13 cellular contexts compared by ENCODE assay signal in genomic region chr13:92224052-92224821, GRCh38.
DNase-seq lines count a peak whose midpoint lies in the region; ATAC-seq and TF ChIP-seq lines count a peak whose summit lies in the region.
"Had no signal": no experiment of that assay in that cellular context is flagged by ENCODE, and none has a peak within 500 bp of the region (broad histone marks: within the 10 kb centered on the region; RNA-seq: fewer than 3 reads in every experiment).

No MANE protein-coding gene starts in this region.

- no peak for TF ChIP-seq EP300 in esophagus muscularis mucosa (IDR thresholded peaks at IDR 0.05)

- H3K4me3 Mint-ChIP-seq in T-cell = no peak overlapping the region
- H3K4me3 Mint-ChIP-seq: CD4-positive, alpha-beta memory T cell; GM23338 had no signal

- CTCF ChIA-PET in T-cell (lab: Charles Lee) = interaction anchor here in 1 of 2 donors (1.3 kb wide), 1 partner anchor 9 kb away, joined by 3 read pairs; no protein-coding TSS in a partner anchor

- no peaks in the 10 kb centered on the region for H3K79me2 ChIP-seq in OCI-LY3 (ENCODE audit: low read length)

- H3K27me3 Mint-ChIP-seq in T-cell = no peaks in the 10 kb centered on the region
- H3K27me3 Mint-ChIP-seq: CD4-positive, alpha-beta memory T cell had no signal

- POLR2A ChIA-PET in T-cell (lab: Charles Lee) = no interaction called here

- no peak overlapping the region for H3K4ac ChIP-seq in neuronal stem cell (ENCODE audit: low read length)

- H3K27ac ChIP-seq in OCI-LY3 (ENCODE audit: low read length) (no peak overlapping the region), colonic mucosa (peak overlapping the region; percentile 10), neuronal stem cell (replicated peaks; ENCODE audit: low read length) (no peak overlapping the region), esophagus muscularis mucosa (replicated peaks in 1 of 4) (peak overlapping the region in 1 of 4 donors; percentile 16)

- H3K23ac ChIP-seq in neuronal stem cell (ENCODE audit: low read depth, low read length, poor library complexity) = no peak overlapping the region

- intact Hi-C loops in colonic mucosa (cut with DNase I) (no loop called here), esophagus muscularis mucosa (cut with DNase I) (no loop called here)

- H4K8ac ChIP-seq in neuronal stem cell (ENCODE audit: low read depth, low read length) = no peak overlapping the region

- no peaks in the 10 kb centered on the region for H4K20me1 ChIP-seq in OCI-LY3 (ENCODE audit: insufficient read depth, low read length)

- H3K4me2 ChIP-seq in OCI-LY3 (ENCODE audit: low read length) = peak overlapping the region; percentile 15; the same call in 1 of the 2 replicates
- no peak overlapping the region for H3K4me2 ChIP-seq in neuronal stem cell (ENCODE audit: insufficient read depth, low read length, poor library complexity, severe bottlenecking)
- H3K4me2 ChIP-seq: GM23338 had no signal

- H3K4me3 ChIP-seq in OCI-LY3 (ENCODE audit: low read length) (no peak overlapping the region), colonic mucosa (no peak overlapping the region), neuronal stem cell (ENCODE audit: low read length in 2 of 2) (no peak overlapping the region), esophagus muscularis mucosa (no peak overlapping the region)
- H3K4me3 ChIP-seq: GM23338 had no signal

- H2BK120ac ChIP-seq in neuronal stem cell (ENCODE audit: low read depth, low read length) = no peak overlapping the region

- WGBS in neuronal stem cell (ENCODE audit: extremely low coverage in 2 of 2, insufficient read length in 2 of 2, insufficient replicate concordance in 1 of 2), 2 donors = no CpG with 5 or more reads among the region's 5 CpGs
- 54% methylated on average over 5 of the region's 5 CpGs for WGBS in esophagus muscularis mucosa

- H3K9ac ChIP-seq in OCI-LY3 (ENCODE audit: low read length) = no peak overlapping the region
- H3K9ac ChIP-seq in colonic mucosa (ENCODE audit: low read depth in 2 of 2, low read length in 2 of 2) = no peak overlapping the region
- no peak overlapping the region for H3K9ac ChIP-seq in neuronal stem cell (ENCODE audit: low read depth, low read length, poor library complexity)

- no peak overlapping the region for H3K27ac Mint-ChIP-seq in T-cell
- H3K27ac Mint-ChIP-seq: CD4-positive, alpha-beta memory T cell; GM23338 had no signal

- H3K14ac ChIP-seq in neuronal stem cell (ENCODE audit: low read length) = no peak overlapping the region

- H3K9me3 Mint-ChIP-seq in T-cell = peaks cover 2 to 9% (median 7%) of the 10 kb centered on the region in 3 donors
- H3K9me3 Mint-ChIP-seq: GM23338 had no signal

- no peak for TF ChIP-seq POLR2A in esophagus muscularis mucosa (IDR thresholded peaks at IDR 0.05; ENCODE audit: low read depth)

- DNase-seq in GDM1 (lab: John Stamatoyannopoulos, UW) (peak; percentile 86), colonic mucosa (no peak), neuronal stem cell (ENCODE audit: low spot score) (no peak), kidney glomerular epithelial cell (lab: John Stamatoyannopoulos, UW) (no peak), esophagus muscularis mucosa (ENCODE audit: extremely low spot score) (no peak), GM19240 (ENCODE audit: insufficient read length, low spot score) (no peak), T-cell (no peak)
- DNase-seq: activated T-cell treated with anti-CD3 and anti-CD28 coated beads, Interleukin-2, amount 50 U/mL, for 48 hours; CD4-positive, alpha-beta memory T cell; effector CD4-positive, alpha-beta T cell; NCI-H510A treated with DMSO at 0.1 percent for 48 hours had no signal

- H3K4me1 ChIP-seq in OCI-LY3 (ENCODE audit: low read length) (peaks cover 13% of the 10 kb centered on the region), colonic mucosa (no peaks in the 10 kb centered on the region), neuronal stem cell (ENCODE audit: control insufficient read depth in 2 of 2, insufficient read depth in 1 of 2, low read depth in 1 of 2, low read length in 2 of 2) (peaks cover 0 to 2% of the 10 kb centered on the region in 2 donors), esophagus muscularis mucosa (no peaks in the 10 kb centered on the region)

- no peak overlapping the region for H2BK15ac ChIP-seq in neuronal stem cell (ENCODE audit: low read length)

- H2AK5ac ChIP-seq in neuronal stem cell (ENCODE audit: low read depth, low read length) = no peak overlapping the region

- no peaks in the 10 kb centered on the region for H3K79me1 ChIP-seq in neuronal stem cell (ENCODE audit: low read depth, low read length)

- no peaks in the 10 kb centered on the region for H3K36me3 Mint-ChIP-seq in T-cell
- H3K36me3 Mint-ChIP-seq: CD4-positive, alpha-beta memory T cell had no signal

- no peaks in the 10 kb centered on the region for H3K4me1 Mint-ChIP-seq in T-cell
- H3K4me1 Mint-ChIP-seq: CD4-positive, alpha-beta memory T cell had no signal

- H4K91ac ChIP-seq in neuronal stem cell (ENCODE audit: low read depth, low read length, poor library complexity) = no peak overlapping the region

- H3K18ac ChIP-seq in neuronal stem cell (ENCODE audit: low read length) = no peak overlapping the region

- H2BK12ac ChIP-seq in neuronal stem cell (ENCODE audit: low read length) = no peak overlapping the region

- TF ChIP-seq CTCF in OCI-LY3 (IDR thresholded peaks at IDR 0.05; ENCODE audit: low read depth, low read length) (no peak), colonic mucosa (IDR thresholded peaks at IDR 0.05) (no peak), esophagus muscularis mucosa (IDR thresholded peaks at IDR 0.05) (no peak)

- H3K27me3 ChIP-seq in OCI-LY3 (ENCODE audit: low read depth, low read length) (no peaks in the 10 kb centered on the region), colonic mucosa (no peaks in the 10 kb centered on the region), neuronal stem cell (ENCODE audit: control insufficient read depth in 3 of 3, insufficient read depth in 3 of 3, low read depth in 1 of 3, low read length in 3 of 3) (no peaks in the 10 kb centered on the region), esophagus muscularis mucosa (no peaks in the 10 kb centered on the region)

- H3K9me3 ChIP-seq in OCI-LY3 (ENCODE audit: insufficient read depth, low read length) = no peaks in the 10 kb centered on the region
- H3K9me3 ChIP-seq in colonic mucosa = no peaks in the 10 kb centered on the region
- H3K9me3 ChIP-seq in neuronal stem cell (replicated peaks in 1 of 2; ENCODE audit: control insufficient read depth in 2 of 2, insufficient read depth in 1 of 2, low read depth in 1 of 2, low read length in 2 of 2) = no peaks in the 10 kb centered on the region
- no peaks in the 10 kb centered on the region for H3K9me3 ChIP-seq in esophagus muscularis mucosa

- ATAC-seq in T-cell (replicated peaks in 1 of 4) = no peak
- ATAC-seq: GM23338 had no signal

- peak overlapping the region; percentile 68 for H2AFZ ChIP-seq in OCI-LY3 (ENCODE audit: low read depth, low read length)
- peak overlapping the region; percentile 33 for H2AFZ ChIP-seq in neuronal stem cell (ENCODE audit: low read length)
- H2AFZ ChIP-seq: GM23338 had no signal

- H3K36me3 ChIP-seq in OCI-LY3 (replicated peaks; ENCODE audit: low read depth, low read length) = no peaks in the 10 kb centered on the region
- no peaks in the 10 kb centered on the region for H3K36me3 ChIP-seq in colonic mucosa
- no peaks in the 10 kb centered on the region for H3K36me3 ChIP-seq in neuronal stem cell (replicated peaks in 1 of 2; ENCODE audit: control insufficient read depth in 2 of 2, insufficient read depth in 2 of 2, low read length in 2 of 2)
- H3K36me3 ChIP-seq in esophagus muscularis mucosa = no peaks in the 10 kb centered on the region

- H2BK5ac ChIP-seq in neuronal stem cell (ENCODE audit: low read length) = no peak overlapping the region
